In genomic region chr21:42362700-42363099, GRCh38 we compare ENCODE assay signal across 36 cellular contexts. TPM values are rescaled to one million over a fixed set of nuclear protein-coding genes. Genes with fewer than 3 reads are reported as not detected.
"Had no signal": no experiment of that assay in that cellular context is flagged by ENCODE, and none has a peak within 500 bp of the region (broad histone marks: within the 10 kb centered on the region; RNA-seq: fewer than 3 reads in every experiment).

No MANE protein-coding gene starts in this region.

- H3K9ac ChIP-seq: parathyroid adenoma had no signal

- H3K4me1 ChIP-seq: heart right ventricle, parathyroid adenoma, psoas muscle had no signal

- H3K27ac ChIP-seq: epithelial cell of prostate, esophagus squamous epithelium, heart right ventricle, parathyroid adenoma, psoas muscle had no signal

- H3K36me3 Mint-ChIP-seq: activated naive CD4-positive, alpha-beta T cell treated with anti-CD3 and anti-CD28 coated beads, Interleukin-2, amount 50 U/mL, for 24 hours; mesothelial cell of epicardium; stimulated activated memory B cell treated with anti-CD40 and anti-IgM and Interleukin-4, amounts not matched to agents 10 μg/mL and 1 μg/mL and 100 μg/mL, for 72 hours had no signal

- H3K9me3 Mint-ChIP-seq: activated naive CD4-positive, alpha-beta T cell treated with anti-CD3 and anti-CD28 coated beads, Interleukin-2, amount 50 U/mL, for 24 hours; activated T-helper 2 cell treated with anti-CD3 and anti-CD28 coated beads, Interferon-gamma antibody, Interleukin-2, Interleukin-4, amounts not matched to agents 10 μg/mL and 5 μg/mL and 100 μg/mL, durations not matched to agents 14 hours and 24 hours and 36 hours; mesothelial cell of epicardium; neural crest cell; stimulated activated memory B cell treated with anti-CD40 and anti-IgM and Interleukin-4, amounts not matched to agents 10 μg/mL and 1 μg/mL and 100 μg/mL, for 72 hours; stimulated activated naive CD8-positive, alpha-beta T cell treated with anti-CD3 and anti-CD28 coated beads, Interleukin-15, amount 100 ng/mL, for 72 hours had no signal

- H3K27me3 Mint-ChIP-seq: activated naive CD4-positive, alpha-beta T cell treated with anti-CD3 and anti-CD28 coated beads, Interleukin-2, amount 50 U/mL, for 24 hours had no signal

- H3K4me3 Mint-ChIP-seq: activated CD8-positive, alpha-beta memory T cell treated with anti-CD3 and anti-CD28 coated beads, Interleukin-2, amount 10 ng/mL, durations not matched to agents 7 days and 5 days; activated CD8-positive, alpha-beta T cell treated with anti-CD3 and anti-CD28 coated beads, Interleukin-2, amount 10 ng/mL, durations not matched to agents 7 days and 5 days; activated naive CD4-positive, alpha-beta T cell treated with anti-CD3 and anti-CD28 coated beads, Interleukin-2, amount 50 U/mL, for 24 hours; activated naive CD8-positive, alpha-beta T cell treated with anti-CD3 and anti-CD28 coated beads, Interleukin-2, amount 50 U/mL, for 24 hours; mesothelial cell of epicardium; naive thymus-derived CD4-positive, alpha-beta T cell; neural crest cell; stimulated activated memory B cell treated with anti-CD40 and anti-IgM and Interleukin-4, amounts not matched to agents 10 μg/mL and 1 μg/mL and 100 μg/mL, for 72 hours; stimulated activated naive CD8-positive, alpha-beta T cell treated with anti-CD3 and anti-CD28 coated beads, Interleukin-15, amount 100 ng/mL, for 72 hours; WTC11 had no signal

- H3K9me3 ChIP-seq: psoas muscle had no signal

- ATAC-seq: activated CD8-positive, alpha-beta memory T cell treated with anti-CD3 and anti-CD28 coated beads, Interleukin-2, amount 10 ng/mL, durations not matched to agents 7 days and 5 days; activated CD8-positive, alpha-beta T cell treated with anti-CD3 and anti-CD28 coated beads, Interleukin-2, amount 10 ng/mL, durations not matched to agents 7 days and 5 days; activated naive CD8-positive, alpha-beta T cell treated with anti-CD3 and anti-CD28 coated beads, Interleukin-2, amount 50 U/mL, for 24 hours; heart right ventricle; naive thymus-derived CD4-positive, alpha-beta T cell; psoas muscle; stimulated activated memory B cell treated with anti-CD40 and anti-IgM and Interleukin-4, amounts not matched to agents 10 μg/mL and 1 μg/mL and 100 μg/mL, for 72 hours; stimulated activated naive CD8-positive, alpha-beta T cell treated with anti-CD3 and anti-CD28 coated beads, Interleukin-15, amount 100 ng/mL, for 72 hours; WTC11 had no signal

- DNase-seq: activated CD4-positive, alpha-beta T cell treated with anti-CD3 and anti-CD28 coated beads for 1 hour; activated CD4-positive, alpha-beta T cell treated with anti-CD3 and anti-CD28 coated beads, Interleukin-2, amount 50 U/mL, for 1 hour; activated CD8-positive, alpha-beta memory T cell treated with anti-CD3 and anti-CD28 coated beads, Interleukin-2, amount 10 ng/mL, durations not matched to agents 7 days and 5 days; activated CD8-positive, alpha-beta T cell treated with anti-CD3 and anti-CD28 coated beads, Interleukin-2, amount 10 ng/mL, durations not matched to agents 7 days and 5 days; activated naive CD8-positive, alpha-beta T cell treated with anti-CD3 and anti-CD28 coated beads, Interleukin-2, amount 50 U/mL, for 24 hours; activated T-cell treated with anti-CD3 and anti-CD28 coated beads, Interleukin-2, amount 50 U/mL, for 48 hours; amygdala; dermis blood vessel endothelial cell; effector CD8-positive, alpha-beta T cell; esophagus squamous epithelium; foreskin melanocyte; heart right ventricle; kidney glomerular epithelial cell; mammary epithelial cell; naive thymus-derived CD4-positive, alpha-beta T cell; nucleus accumbens; psoas muscle; stimulated activated CD4-positive, alpha-beta T cell treated with anti-CD3 and anti-CD28 coated beads, Interleukin-1b, Interleukin-23, amount 100 ng/mL, for 48 hours; stimulated activated CD4-positive, alpha-beta T cell treated with anti-CD3 and anti-CD28 coated beads, Interleukin-4, amount 100 ng/mL, for 4 hours; stimulated activated CD8-positive, alpha-beta memory T cell treated with anti-CD3 and anti-CD28 coated beads, Interleukin-4, amount 100 ng/mL, for 48 hours; stimulated activated naive CD8-positive, alpha-beta T cell treated with anti-CD3 and anti-CD28 coated beads, Interleukin-15, amount 100 ng/mL, for 72 hours; substantia nigra; T-helper 2 cell had no signal

- H3K36me3 ChIP-seq: esophagus squamous epithelium, heart right ventricle had no signal

- H3K4me2 ChIP-seq: smooth muscle cell had no signal

- H3K27ac Mint-ChIP-seq: activated CD8-positive, alpha-beta memory T cell treated with anti-CD3 and anti-CD28 coated beads, Interleukin-2, amount 10 ng/mL, durations not matched to agents 7 days and 5 days; activated naive CD4-positive, alpha-beta T cell treated with anti-CD3 and anti-CD28 coated beads, Interleukin-2, amount 50 U/mL, for 24 hours; activated naive CD8-positive, alpha-beta T cell treated with anti-CD3 and anti-CD28 coated beads, Interleukin-2, amount 50 U/mL, for 24 hours; activated T-helper 2 cell treated with anti-CD3 and anti-CD28 coated beads, Interferon-gamma antibody, Interleukin-2, Interleukin-4, amounts not matched to agents 10 μg/mL and 5 μg/mL and 100 μg/mL, durations not matched to agents 14 hours and 24 hours and 36 hours; mesothelial cell of epicardium; stimulated activated memory B cell treated with anti-CD40 and anti-IgM and Interleukin-4, amounts not matched to agents 10 μg/mL and 1 μg/mL and 100 μg/mL, for 72 hours; WTC11 had no signal

- H3K4me1 Mint-ChIP-seq: neural crest cell had no signal

- H3K4me3 ChIP-seq: esophagus squamous epithelium, heart right ventricle, psoas muscle, smooth muscle cell had no signal

RNA-seq across cellular contexts. Expression of gene TFF1, which starts 3.6 kb away (rescaled TPM):
- total RNA-seq: activated CD8-positive, alpha-beta memory T cell treated with anti-CD3 and anti-CD28 coated beads, Interleukin-2, amount 10 ng/mL, durations not matched to agents 7 days and 5 days; activated CD8-positive, alpha-beta T cell treated with anti-CD3 and anti-CD28 coated beads, Interleukin-2, amount 10 ng/mL, durations not matched to agents 7 days and 5 days; bronchial epithelial cell; dermis blood vessel endothelial cell; esophagus squamous epithelium; glomerular endothelial cell; heart right ventricle; liver; mammary epithelial cell; mesothelial cell of epicardium; naive thymus-derived CD4-positive, alpha-beta T cell; neural crest cell; psoas muscle had no signal

RNA-seq across cellular contexts. Expression of gene TFF2, which starts 11.9 kb away (rescaled TPM):
- total RNA-seq: activated CD8-positive, alpha-beta memory T cell treated with anti-CD3 and anti-CD28 coated beads, Interleukin-2, amount 10 ng/mL, durations not matched to agents 7 days and 5 days; activated CD8-positive, alpha-beta T cell treated with anti-CD3 and anti-CD28 coated beads, Interleukin-2, amount 10 ng/mL, durations not matched to agents 7 days and 5 days; activated T-helper 2 cell treated with anti-CD3 and anti-CD28 coated beads, Interferon-gamma antibody, Interleukin-2, Interleukin-4, amounts not matched to agents 10 μg/mL and 5 μg/mL and 100 μg/mL, durations not matched to agents 14 hours and 24 hours and 36 hours; bronchial epithelial cell; dermis blood vessel endothelial cell; glomerular endothelial cell; heart right ventricle; liver; mammary epithelial cell; mesothelial cell of epicardium; naive thymus-derived CD4-positive, alpha-beta T cell; neural crest cell; psoas muscle; smooth muscle cell; ureter had no signal

RNA-seq across cellular contexts. Expression of gene TMPRSS3, which starts 33.2 kb away (rescaled TPM):
- total RNA-seq: dermis blood vessel endothelial cell, glomerular endothelial cell, mesothelial cell of epicardium, neural crest cell, smooth muscle cell had no signal

RNA-seq across cellular contexts. Expression of gene UBASH3A, which starts 41.0 kb away (rescaled TPM):
- total RNA-seq: bronchial epithelial cell, dermis blood vessel endothelial cell, glomerular endothelial cell, mammary epithelial cell, mesothelial cell of epicardium, neural crest cell, smooth muscle cell, WTC11 had no signal

RNA-seq across cellular contexts. Expression of gene TFF3, which starts 47.5 kb away (rescaled TPM):
- total RNA-seq: activated CD8-positive, alpha-beta memory T cell treated with anti-CD3 and anti-CD28 coated beads, Interleukin-2, amount 10 ng/mL, durations not matched to agents 7 days and 5 days; activated CD8-positive, alpha-beta T cell treated with anti-CD3 and anti-CD28 coated beads, Interleukin-2, amount 10 ng/mL, durations not matched to agents 7 days and 5 days; activated T-helper 2 cell treated with anti-CD3 and anti-CD28 coated beads, Interferon-gamma antibody, Interleukin-2, Interleukin-4, amounts not matched to agents 10 μg/mL and 5 μg/mL and 100 μg/mL, durations not matched to agents 14 hours and 24 hours and 36 hours; mammary epithelial cell; mesothelial cell of epicardium; naive thymus-derived CD4-positive, alpha-beta T cell; neural crest cell; smooth muscle cell had no signal
